14 cellular contexts compared by ENCODE assay signal in genomic region chr5:33781286-33781685, GRCh38.
DNase-seq lines count a peak whose midpoint lies in the region; ATAC-seq and TF ChIP-seq lines count a peak whose summit lies in the region.
"Had no signal": no experiment of that assay in that cellular context is flagged by ENCODE, and none has a peak within 500 bp of the region (broad histone marks: within the 10 kb centered on the region; RNA-seq: fewer than 3 reads in every experiment).

No MANE protein-coding gene starts in this region.

- H3K9me3 ChIP-seq in mesenchymal stem cell (ENCODE audit: control insufficient read depth, low read length), result peaks cover 5% of the 10 kb centered on the region

- peaks cover 2% of the 10 kb centered on the region for H3K4me1 ChIP-seq in mesenchymal stem cell (ENCODE audit: control insufficient read depth, insufficient read depth, low read depth, low read length)

- peak overlapping the region; percentile 51 for H3K9ac ChIP-seq in mesenchymal stem cell (ENCODE audit: low read length)

- no peak overlapping the region for H3K4me2 ChIP-seq in mesenchymal stem cell (ENCODE audit: low read length, poor library complexity, severe bottlenecking)

- no peak overlapping the region for H4K8ac ChIP-seq in mesenchymal stem cell (ENCODE audit: low read length)

- no peaks in the 10 kb centered on the region for H3K36me3 ChIP-seq in mesenchymal stem cell (ENCODE audit: control insufficient read depth in 1 of 2, insufficient read depth in 2 of 2, low read depth in 1 of 2, low read length in 2 of 2)

- peak; percentile 52 for DNase-seq in AG08396 (ENCODE audit: low spot score)
- peak; percentile 53 to 91 for DNase-seq in cardiac fibroblast (ENCODE audit: low read depth in 2 of 2)
- peak; percentile 93 for DNase-seq in mesenchymal stem cell
- DNase-seq in NK-92 (lab: John Stamatoyannopoulos, UW; ENCODE audit: unreplicated experiment), result no peak
- no peak for DNase-seq in D341Med (ENCODE audit: low spot score)
- DNase-seq in GF-D8 (lab: John Stamatoyannopoulos, UW), result no peak
- DNase-seq: activated CD4-positive, alpha-beta T cell treated with anti-CD3 and anti-CD28 coated beads for 4 hours; AML-193; effector CD4-positive, alpha-beta T cell; H9; NCI-H446; SIG-M5 had no signal

- TF ChIP-seq CTCF in cardiac fibroblast (IDR thresholded peaks at IDR 0.05; ENCODE audit: low read depth, low read length), result no peak

- no peak overlapping the region for H3K14ac ChIP-seq in mesenchymal stem cell (ENCODE audit: low read length in 2 of 2)

- H2BK5ac ChIP-seq in mesenchymal stem cell (ENCODE audit: low read depth, low read length, poor library complexity, severe bottlenecking), result no peak overlapping the region

- H3K27ac ChIP-seq in mesenchymal stem cell (ENCODE audit: low read length, poor library complexity, severe bottlenecking), result peak overlapping the region; percentile 28

- no peak overlapping the region for H3K4me3 ChIP-seq in cardiac fibroblast (replicated peaks in 1 of 2; ENCODE audit: low read depth in 2 of 2, low read length in 2 of 2)
- H3K4me3 ChIP-seq in mesenchymal stem cell (ENCODE audit: insufficient read depth in 1 of 2, low read depth in 1 of 2, low read length in 2 of 2), result no peak overlapping the region

- H3K23ac ChIP-seq in mesenchymal stem cell (ENCODE audit: low read length in 2 of 2), result no peak overlapping the region

- H2BK15ac ChIP-seq in mesenchymal stem cell (ENCODE audit: low read depth, poor library complexity, severe bottlenecking), result no peak overlapping the region

- ATAC-seq in HG02884 (IDR thresholded peaks at IDR 0.05; ENCODE audit: unreplicated experiment), result peak; percentile 62
- ATAC-seq in HG03469 (IDR thresholded peaks at IDR 0.05; ENCODE audit: unreplicated experiment), result no peak

- H4K91ac ChIP-seq in mesenchymal stem cell (ENCODE audit: low read length), result no peak overlapping the region

- no peak overlapping the region for H2AK5ac ChIP-seq in mesenchymal stem cell (ENCODE audit: low read length, severe bottlenecking)

- H3K79me1 ChIP-seq in mesenchymal stem cell (replicated peaks; ENCODE audit: low read length, poor library complexity, severe bottlenecking), result peaks cover 3% of the 10 kb centered on the region

- H2AFZ ChIP-seq in mesenchymal stem cell (ENCODE audit: low read depth, low read length), result no peak overlapping the region

- no peak overlapping the region for H3K18ac ChIP-seq in mesenchymal stem cell (ENCODE audit: low read depth in 1 of 2, low read length in 2 of 2)

- no peak overlapping the region for H2BK12ac ChIP-seq in mesenchymal stem cell (ENCODE audit: low read length in 2 of 2)

- H3K4ac ChIP-seq in mesenchymal stem cell (ENCODE audit: low read depth in 1 of 2, low read length in 2 of 2), result no peak overlapping the region

- no peak overlapping the region for H2BK120ac ChIP-seq in mesenchymal stem cell (ENCODE audit: low read depth, low read length)

- no peaks in the 10 kb centered on the region for H3K27me3 ChIP-seq in mesenchymal stem cell (ENCODE audit: control insufficient read depth in 1 of 2, insufficient read depth in 1 of 2, low read length in 2 of 2)

Comparison
In these comparisons a context has a peak if more than half of its experiments do, and no peak if none do; other contexts are left out.
1. DNase-seq: peak in AG08396 (single experiment), cardiac fibroblast (2 of 2) and mesenchymal stem cell (single experiment); none in NK-92 (single experiment), D341Med (single experiment) and GF-D8 (single experiment).